16 cellular contexts compared by ENCODE assay signal in genomic region chr12:108814462-108815211, GRCh38. TPM values are rescaled to one million over a fixed set of nuclear protein-coding genes. Genes with fewer than 3 reads are reported as not detected.
DNase-seq lines count a peak whose midpoint lies in the region; ATAC-seq and TF ChIP-seq lines count a peak whose summit lies in the region.
"Had no signal": no experiment of that assay in that cellular context is flagged by ENCODE, and none has a peak within 500 bp of the region (broad histone marks: within the 10 kb centered on the region; RNA-seq: fewer than 3 reads in every experiment).

No MANE protein-coding gene starts in this region.

- CTCF ChIA-PET in CD4-positive, alpha-beta memory T cell (lab: Charles Lee; ENCODE audit: partially characterized antibody): interaction anchor here (4.5 kb wide), 1 partner anchor 10 kb away, joined by 14 read pairs; no protein-coding TSS in a partner anchor

- 51% methylated on average over 27 of the region's 27 CpGs for WGBS in suprapubic skin

- H3K4me1 ChIP-seq in breast epithelium: no peaks in the 10 kb centered on the region
- H3K4me1 ChIP-seq in suprapubic skin: peaks cover 30% of the 10 kb centered on the region
- H3K4me1 ChIP-seq in CD4-positive, alpha-beta memory T cell (ENCODE audit: insufficient read depth, low read length): no peaks in the 10 kb centered on the region

- peak overlapping the region in 1 of 3 donors; percentile 10 for H3K4me3 ChIP-seq in breast epithelium
- H3K4me3 ChIP-seq in suprapubic skin: no peak overlapping the region
- H3K4me3 ChIP-seq in CD4-positive, alpha-beta memory T cell (ENCODE audit: low read length in 2 of 2): no peak overlapping the region
- H3K4me3 ChIP-seq: adrenal gland, upper lobe of right lung had no signal

- H3K36me3 ChIP-seq in breast epithelium: no peaks in the 10 kb centered on the region
- H3K36me3 ChIP-seq in suprapubic skin: peaks cover 31% of the 10 kb centered on the region
- H3K36me3 ChIP-seq in CD4-positive, alpha-beta memory T cell (ENCODE audit: insufficient read depth, low read length): peaks cover 21% of the 10 kb centered on the region

- intact Hi-C loops in breast epithelium (cut with DNase I; ENCODE audit: low total_unique reads): no loop called here
- intact Hi-C loops in CD4-positive, alpha-beta memory T cell (cut with micrococcal nuclease): no loop called here

- DNase-seq in NCI-H2196 (lab: John Stamatoyannopoulos, UW; ENCODE audit: unreplicated experiment) (peak; percentile 16), NCI-H2196 treated with DMSO at 0.1 percent for 48 hours (lab: John Stamatoyannopoulos, UW; ENCODE audit: unreplicated experiment) (no peak), breast epithelium (ENCODE audit: low spot score in 2 of 2) (peak in 1 of 2 donors; percentile 92), suprapubic skin (ENCODE audit: low spot score in 2 of 2) (no peak), hippocampal formation (lab: John Stamatoyannopoulos, UW) (no peak)
- no peak for DNase-seq in CD4-positive, alpha-beta memory T cell
- no peak for DNase-seq in naive thymus-derived CD8-positive, alpha-beta T cell
- DNase-seq: adrenal gland, Calu3, kidney glomerular epithelial cell, NCI-H1930, small intestine, upper lobe of right lung had no signal

- no peak for TF ChIP-seq EP300 in suprapubic skin (IDR thresholded peaks at IDR 0.05)

- no peak overlapping the region for H3K4me3 Mint-ChIP-seq in CD4-positive, alpha-beta memory T cell
- H3K4me3 Mint-ChIP-seq in naive thymus-derived CD8-positive, alpha-beta T cell: no peak overlapping the region
- H3K4me3 Mint-ChIP-seq: nephron had no signal

- peaks cover 12 to 41% of the 10 kb centered on the region in 2 donors for H3K36me3 Mint-ChIP-seq in CD4-positive, alpha-beta memory T cell
- peaks cover 0 to 46% (median 3%) of the 10 kb centered on the region in 3 donors for H3K36me3 Mint-ChIP-seq in naive thymus-derived CD8-positive, alpha-beta T cell

- TF ChIP-seq POLR2A in breast epithelium (IDR thresholded peaks at IDR 0.05): no peak
- TF ChIP-seq POLR2A in suprapubic skin (IDR thresholded peaks at IDR 0.05): no peak

- H3K27me3 ChIP-seq in breast epithelium (no peaks in the 10 kb centered on the region), layer of hippocampus (ENCODE audit: control insufficient read depth, insufficient read depth, low read length) (no peaks in the 10 kb centered on the region), suprapubic skin (no peaks in the 10 kb centered on the region)
- no peaks in the 10 kb centered on the region for H3K27me3 ChIP-seq in CD4-positive, alpha-beta memory T cell (ENCODE audit: insufficient read depth, low read length)
- H3K27me3 ChIP-seq: adrenal gland, upper lobe of right lung had no signal

- POLR2A ChIA-PET in CD4-positive, alpha-beta memory T cell (lab: Charles Lee; ENCODE audit: partially characterized antibody): interaction anchor here (0.9 kb wide), 1 partner anchor 150 kb away, joined by 3 read pairs; no protein-coding TSS in a partner anchor
- POLR2A ChIA-PET in naive thymus-derived CD8-positive, alpha-beta T cell (lab: Charles Lee): interaction anchor here (0.5 kb wide), 1 partner anchor 17 kb away, joined by 4 read pairs; no protein-coding TSS in a partner anchor

- no peaks in the 10 kb centered on the region for H3K9me3 ChIP-seq in breast epithelium
- H3K9me3 ChIP-seq in suprapubic skin: no peaks in the 10 kb centered on the region
- no peaks in the 10 kb centered on the region for H3K9me3 ChIP-seq in CD4-positive, alpha-beta memory T cell (ENCODE audit: control insufficient read depth in 1 of 2, low read length in 2 of 2)
- H3K9me3 ChIP-seq: adrenal gland, upper lobe of right lung had no signal

- H3K27ac Mint-ChIP-seq in CD4-positive, alpha-beta memory T cell: no peak overlapping the region
- peak overlapping the region in 1 of 10 donors; percentile 19 for H3K27ac Mint-ChIP-seq in naive thymus-derived CD8-positive, alpha-beta T cell
- H3K27ac Mint-ChIP-seq: nephron had no signal

- no peaks in the 10 kb centered on the region for H3K9me3 Mint-ChIP-seq in CD4-positive, alpha-beta memory T cell
- H3K9me3 Mint-ChIP-seq in naive thymus-derived CD8-positive, alpha-beta T cell: no peaks in the 10 kb centered on the region
- H3K9me3 Mint-ChIP-seq: nephron had no signal

- no peaks in the 10 kb centered on the region for H3K4me1 Mint-ChIP-seq in CD4-positive, alpha-beta memory T cell
- peaks cover 0 to 3% (median 0%) of the 10 kb centered on the region in 4 donors for H3K4me1 Mint-ChIP-seq in naive thymus-derived CD8-positive, alpha-beta T cell

- H3K27ac ChIP-seq in breast epithelium: peak overlapping the region; percentile 76 to 80
- peak overlapping the region; percentile 27 for H3K27ac ChIP-seq in layer of hippocampus (ENCODE audit: low read depth, low read length)
- H3K27ac ChIP-seq in suprapubic skin: peak overlapping the region; percentile 42
- no peak overlapping the region for H3K27ac ChIP-seq in CD4-positive, alpha-beta memory T cell (ENCODE audit: low read depth, low read length)
- H3K27ac ChIP-seq: adrenal gland, upper lobe of right lung, VCaP had no signal

- H3K27me3 Mint-ChIP-seq in CD4-positive, alpha-beta memory T cell: no peaks in the 10 kb centered on the region
- no peaks in the 10 kb centered on the region for H3K27me3 Mint-ChIP-seq in naive thymus-derived CD8-positive, alpha-beta T cell

- TF ChIP-seq CTCF in breast epithelium (IDR thresholded peaks at IDR 0.05) (no peak), suprapubic skin (IDR thresholded peaks at IDR 0.05) (no peak)

- ATAC-seq in naive thymus-derived CD8-positive, alpha-beta T cell: no peak
- ATAC-seq: upper lobe of right lung had no signal

RNA-seq across cellular contexts. Expression of gene SSH1, which starts 42.7 kb away (rescaled TPM):
- 10 to 100 TPM; 13.3 to 15.4 (median 13.8) TPM for total RNA-seq in breast epithelium
- 10 to 100 TPM; 11.2 to 26.0 (median 15.8) TPM for total RNA-seq in suprapubic skin
- 10 to 100 TPM; 32.3 to 38.0 TPM for total RNA-seq in CD4-positive, alpha-beta memory T cell
- polyA plus RNA-seq in CD4-positive, alpha-beta memory T cell: 1 to 10 TPM; 1.4 to 9.3 TPM
- total RNA-seq in naive thymus-derived CD8-positive, alpha-beta T cell: 10 to 100 TPM; 29.6 to 30.1 TPM
- 1 to 10 TPM; 3.9 to 9.0 (median 6.0) TPM for polyA plus RNA-seq in naive thymus-derived CD8-positive, alpha-beta T cell
